ENCODE assay signal across 10 cellular contexts in genomic region chr17:57879437-57880085, GRCh38.
DNase-seq lines count a peak whose midpoint lies in the region; ATAC-seq and TF ChIP-seq lines count a peak whose summit lies in the region.
"Had no signal": no experiment of that assay in that cellular context is flagged by ENCODE, and none has a peak within 500 bp of the region (broad histone marks: within the 10 kb centered on the region; RNA-seq: fewer than 3 reads in every experiment).

No MANE protein-coding gene starts in this region.

- DNase-seq in activated CD4-positive, alpha-beta T cell treated with anti-CD3 and anti-CD28 coated beads for 48 hours, result peak; percentile 44
- no peak for DNase-seq in activated CD4-positive, alpha-beta T cell treated with anti-CD3 and anti-CD28 coated beads, Interleukin-2, amount 50 U/mL, for 1 hour
- DNase-seq in kidney tubule cell (ENCODE audit: low spot score) (peak; percentile 48), substantia nigra (lab: John Stamatoyannopoulos, UW) (no peak), GM13977 (ENCODE audit: low spot score) (no peak), HuH-7 (ENCODE audit: low spot score) (no peak)
- DNase-seq: activated B cell treated with CpG ODN at 0.5 μM for 24 hours, NCI-H446 treated with DMSO at 0.1 percent for 48 hours had no signal

- peak overlapping the region; percentile 41 for H3K27ac ChIP-seq in substantia nigra (ENCODE audit: low read depth, low read length, poor library complexity, severe bottlenecking)

- no peak for TF ChIP-seq CTCF in GM13977 (IDR thresholded peaks at IDR 0.05; ENCODE audit: extremely low read depth, insufficient read depth, missing control alignments)

- in situ Hi-C loops in GM13977 (cut with MboI; ENCODE audit: low pct_unique_long_range_greater_than_20kb, low sequenced_read_pairs, unreplicated experiment), result no loop called here

- peak; percentile 9 for ATAC-seq in SK-N-SH treated with all-trans-retinoic acid at 6 μM for 48 hours
- no peak for ATAC-seq in HG02852 (IDR thresholded peaks at IDR 0.05; ENCODE audit: unreplicated experiment)

TF ChIP-seq in SK-N-SH treated with all-trans-retinoic acid at 6 μM for 48 hours, 23 proteins besides CTCF, POLR2A, EP300 and RAD21:
- TF ChIP-seq CREB5 (CRISPR knock-in tag; IDR thresholded peaks at IDR 0.05; ENCODE audit: low read depth), result no peak
- peak; percentile 16; the same call in 1 of the 2 replicates for TF ChIP-seq PATZ1 (CRISPR knock-in tag; IDR thresholded peaks at IDR 0.05; ENCODE audit: borderline replicate concordance)

Comparison
In these comparisons a context has a peak if more than half of its experiments do, and no peak if none do; other contexts are left out.
1. DNase-seq: peak in activated CD4-positive, alpha-beta T cell treated with anti-CD3 and anti-CD28 coated beads for 48 hours (single experiment) and kidney tubule cell (single experiment); none in activated CD4-positive, alpha-beta T cell treated with anti-CD3 and anti-CD28 coated beads, Interleukin-2, amount 50 U/mL, for 1 hour (single experiment), substantia nigra (0 of 49), GM13977 (single experiment) and HuH-7 (single experiment).